Comparison of ENCODE assay signal across 15 cellular contexts in genomic region chr10:70544431-70545340, GRCh38. TPM values are rescaled to one million over a fixed set of nuclear protein-coding genes. Genes with fewer than 3 reads are reported as not detected.
DNase-seq lines count a peak whose midpoint lies in the region; TF ChIP-seq lines count a peak whose summit lies in the region.
"Had no signal": no experiment of that assay in that cellular context is flagged by ENCODE, and none has a peak within 500 bp of the region (broad histone marks: within the 10 kb centered on the region; RNA-seq: fewer than 3 reads in every experiment).

No MANE protein-coding gene starts in this region.

- H2BK12ac ChIP-seq in H9 (ENCODE audit: insufficient read length, low read depth, low read length), result no peak overlapping the region

- H3K27me3 Mint-ChIP-seq in H9 (ENCODE audit: low read depth) (no peaks in the 10 kb centered on the region), progenitor cell of endocrine pancreas (no peaks in the 10 kb centered on the region)

- H3T11ph ChIP-seq in H9 (ENCODE audit: low read length), result no peak overlapping the region

- H3K4me3 ChIP-seq in BLaER1, result no peak overlapping the region
- peak overlapping the region; percentile 19; the same call in 1 of the 2 replicates for H3K4me3 ChIP-seq in SJCRH30
- H3K4me3 ChIP-seq: HAP-1 had no signal

- no peak overlapping the region for H3K4me3 Mint-ChIP-seq in H9
- no peak overlapping the region for H3K4me3 Mint-ChIP-seq in progenitor cell of endocrine pancreas (ENCODE audit: low read depth)

- 0 out of 2 replicates have a peak overlapping the region, but pooled peaks have one; percentile 2 for H3K4me2 ChIP-seq in BLaER1
- H3K4me2 ChIP-seq in H9 (ENCODE audit: insufficient read depth, insufficient read length, low read length), result no peak overlapping the region

- H3K4me1 Mint-ChIP-seq in H9 (no peaks in the 10 kb centered on the region), progenitor cell of endocrine pancreas (ENCODE audit: low read depth) (no peaks in the 10 kb centered on the region)

- H4K5ac ChIP-seq in H9 (ENCODE audit: insufficient read length, low read depth, low read length), result no peak overlapping the region

- H3K4me1 ChIP-seq in BLaER1, result peaks cover 13% of the 10 kb centered on the region
- no peaks in the 10 kb centered on the region for H3K4me1 ChIP-seq in H9 (ENCODE audit: insufficient read depth, low read length)
- peaks cover 40% of the 10 kb centered on the region for H3K4me1 ChIP-seq in SJCRH30
- H3K4me1 ChIP-seq: BE2C, HAP-1 had no signal

- H2BK120ac ChIP-seq in H9 (ENCODE audit: low read depth, low read length, poor library complexity, severe bottlenecking), result no peak overlapping the region

- no peaks in the 10 kb centered on the region for H3K27me3 ChIP-seq in BLaER1
- H3K27me3 ChIP-seq in H9 (ENCODE audit: insufficient read depth, low read length), result no peaks in the 10 kb centered on the region
- H3K27me3 ChIP-seq in SJCRH30, result no peaks in the 10 kb centered on the region
- H3K27me3 ChIP-seq: BE2C had no signal

- H3K4ac ChIP-seq in H9 (ENCODE audit: low read depth, low read length), result no peak overlapping the region

- H4K91ac ChIP-seq in H9 (ENCODE audit: insufficient read length, low read depth, low read length), result no peak overlapping the region

- no peak overlapping the region for H2AFZ ChIP-seq in H9 (ENCODE audit: low read length)

- TF ChIP-seq CTCF in H9 (conservative IDR thresholded peaks at IDR 0.05) (no peak), progenitor cell of endocrine pancreas (IDR thresholded peaks at IDR 0.05; ENCODE audit: unreplicated experiment) (no peak)

- no peak overlapping the region for H2BK20ac ChIP-seq in H9 (ENCODE audit: low read depth, low read length, poor library complexity, severe bottlenecking)

- H3K56ac ChIP-seq in H9 (ENCODE audit: insufficient read length, low read depth, low read length), result no peak overlapping the region

- no peaks in the 10 kb centered on the region for H3K23me2 ChIP-seq in H9 (ENCODE audit: insufficient read length, low read depth, low read length, poor library complexity, severe bottlenecking)

- H3K23ac ChIP-seq in H9 (ENCODE audit: insufficient read length, low read depth, low read length), result no peak overlapping the region

- H3K27ac ChIP-seq in BLaER1 (peak overlapping the region; percentile 41; the same call in 1 of the 2 replicates), H9 (ENCODE audit: insufficient read length, low read depth, low read length) (no peak overlapping the region), SJCRH30 (peak overlapping the region; percentile 99)

- no peak overlapping the region for H4K8ac ChIP-seq in H9 (replicated peaks; ENCODE audit: insufficient read length, low read depth, low read length)

- no CpG with 5 or more reads among the region's 12 CpGs for WGBS in H9 (ENCODE audit: extremely low coverage, insufficient read length, low lambda C conversion rate)

- H3K18ac ChIP-seq in H9 (ENCODE audit: insufficient read length, low read depth, low read length), result no peak overlapping the region

- H3K79me1 ChIP-seq in H9 (ENCODE audit: insufficient read depth, low read depth, low read length, poor library complexity, severe bottlenecking), result no peaks in the 10 kb centered on the region

- H2BK5ac ChIP-seq in H9 (ENCODE audit: insufficient read length, low read length), result no peak overlapping the region

- H3K36me3 ChIP-seq in BLaER1 (peaks cover 85% of the 10 kb centered on the region), SJCRH30 (no peaks in the 10 kb centered on the region)
- H3K36me3 ChIP-seq: BE2C had no signal

- no peaks in the 10 kb centered on the region for H3K79me2 ChIP-seq in H9 (ENCODE audit: insufficient read depth, low read length)

- H3K27ac Mint-ChIP-seq in H9 (peak overlapping the region in 2 of 3 experiments; percentile 49 to 83; a peak in 4 of 7 replicates), progenitor cell of endocrine pancreas (no peak overlapping the region)

- DNase-seq in H9 (no peak), SJCRH30 (peak; percentile 91 to 94), myocyte (ENCODE audit: low read depth) (peak; percentile 78), progenitor cell of endocrine pancreas (ENCODE audit: low spot score, unreplicated experiment) (no peak), AML-193 (lab: John Stamatoyannopoulos, UW) (no peak), T1000 (lab: John Stamatoyannopoulos, UW) (no peak)
- DNase-seq in NK-92 treated with Interleukin-12 subunit alpha and Interleukin-12 subunit beta, amount 100 ng/mL, for 24 hours (lab: John Stamatoyannopoulos, UW), result no peak
- DNase-seq: BE2C, NCI-H1436 treated with DMSO at 0.1 percent for 48 hours, NCI-H2081, NCI-H446, OCI-M1 had no signal

- no peaks in the 10 kb centered on the region for H3K9me3 Mint-ChIP-seq in H9
- H3K9me3 Mint-ChIP-seq in progenitor cell of endocrine pancreas (ENCODE audit: low read depth), result no peaks in the 10 kb centered on the region

- H2AK5ac ChIP-seq in H9 (ENCODE audit: insufficient read length, low read length), result no peak overlapping the region

- peaks cover 22% of the 10 kb centered on the region for H4K20me1 ChIP-seq in BLaER1
- H4K20me1 ChIP-seq in H9 (ENCODE audit: control insufficient read depth, insufficient read depth, insufficient read length), result peaks cover 3% of the 10 kb centered on the region

- peaks cover 0 to 24% (median 5%) of the 10 kb centered on the region in 3 experiments; a peak in 5 of 7 replicates for H3K36me3 Mint-ChIP-seq in H9 (ENCODE audit: insufficient read depth in 1 of 3, low read depth in 3 of 3)
- H3K36me3 Mint-ChIP-seq in progenitor cell of endocrine pancreas (ENCODE audit: insufficient read depth), result no peaks in the 10 kb centered on the region

- H3K9ac ChIP-seq in BLaER1, result peak overlapping the region; percentile 15; the same call in 1 of the 2 replicates
- H3K9ac ChIP-seq in H9 (ENCODE audit: extremely low read depth, insufficient read length, low read length), result no peak overlapping the region

- H3K9me3 ChIP-seq in BLaER1 (no peaks in the 10 kb centered on the region), H9 (ENCODE audit: control insufficient read depth, low read depth, low read length) (no peaks in the 10 kb centered on the region), SJCRH30 (replicated peaks) (no peaks in the 10 kb centered on the region)
- H3K9me3 ChIP-seq: BE2C, HAP-1 had no signal

- H2BK15ac ChIP-seq in H9 (ENCODE audit: low read depth, low read length), result no peak overlapping the region

- H3K14ac ChIP-seq in H9 (ENCODE audit: insufficient read depth, low read length), result no peak overlapping the region; the same call in 1 of the 2 replicates

RNA-seq across cellular contexts. Expression of gene PRF1, which starts 57.9 kb away (rescaled TPM):
- total RNA-seq in H9 (2021), result 0.18 TPM in 1 of 2 replicates, not detected in the other
- not detected in 2 replicates for total RNA-seq in SJCRH30 (2014; rRNA removed; shearing (Covaris generic))
- not detected in 2 replicates for total RNA-seq in myocyte
- polyA plus RNA-seq in myocyte (2012), result not detected
- total RNA-seq in progenitor cell of endocrine pancreas, result not detected in 2 replicates
- total RNA-seq: SK-MEL-5 had no signal

Comparison
In these comparisons a context has a peak if more than half of its experiments do, and no peak if none do; other contexts are left out.
1. DNase-seq: peak in SJCRH30 (2 of 2) and myocyte (single experiment); none in H9 (single experiment), progenitor cell of endocrine pancreas (single experiment), AML-193 (0 of 2), T1000 (single experiment) and NK-92 treated with Interleukin-12 subunit alpha and Interleukin-12 subunit beta, amount 100 ng/mL, for 24 hours (single experiment).